ENCODE assay signal across 1 cellular context in the genomic region with DNA sequence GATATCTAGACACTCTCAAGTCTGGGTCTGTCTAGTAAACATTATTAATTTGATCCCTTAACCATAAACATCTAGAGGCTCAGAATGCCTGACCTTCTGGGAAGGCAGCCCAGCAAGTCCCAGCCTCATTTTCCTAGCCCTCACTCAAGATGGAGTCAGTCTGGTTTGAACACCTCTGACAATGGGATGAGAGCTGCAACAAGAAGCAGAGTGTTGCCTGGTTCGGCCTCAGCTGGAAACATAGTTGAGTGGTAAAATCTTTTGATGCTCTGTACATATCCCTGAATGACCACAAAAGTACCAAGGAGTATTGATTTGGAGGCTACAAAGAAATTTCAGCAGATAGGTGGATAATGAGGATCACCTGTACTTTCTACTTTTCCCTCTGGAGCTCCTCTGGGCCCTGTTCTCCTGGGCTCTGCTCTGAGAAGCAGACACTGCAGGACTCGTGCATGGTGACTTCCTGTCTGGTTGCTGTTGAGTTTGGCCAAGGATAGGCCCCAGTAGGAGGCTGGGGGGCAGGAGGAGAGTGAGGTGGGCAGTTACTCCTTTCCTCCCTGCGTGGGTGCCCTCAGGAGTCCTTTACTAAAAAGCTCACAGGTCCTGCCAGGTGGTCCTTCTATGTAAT.
TF ChIP-seq lines count a peak whose summit lies in the region.

No MANE protein-coding gene starts in this region.

TF ChIP-seq in GM12878, 131 proteins besides CTCF, POLR2A, EP300 and RAD21 (continued from another document):
- TF ChIP-seq, protein P1, sequence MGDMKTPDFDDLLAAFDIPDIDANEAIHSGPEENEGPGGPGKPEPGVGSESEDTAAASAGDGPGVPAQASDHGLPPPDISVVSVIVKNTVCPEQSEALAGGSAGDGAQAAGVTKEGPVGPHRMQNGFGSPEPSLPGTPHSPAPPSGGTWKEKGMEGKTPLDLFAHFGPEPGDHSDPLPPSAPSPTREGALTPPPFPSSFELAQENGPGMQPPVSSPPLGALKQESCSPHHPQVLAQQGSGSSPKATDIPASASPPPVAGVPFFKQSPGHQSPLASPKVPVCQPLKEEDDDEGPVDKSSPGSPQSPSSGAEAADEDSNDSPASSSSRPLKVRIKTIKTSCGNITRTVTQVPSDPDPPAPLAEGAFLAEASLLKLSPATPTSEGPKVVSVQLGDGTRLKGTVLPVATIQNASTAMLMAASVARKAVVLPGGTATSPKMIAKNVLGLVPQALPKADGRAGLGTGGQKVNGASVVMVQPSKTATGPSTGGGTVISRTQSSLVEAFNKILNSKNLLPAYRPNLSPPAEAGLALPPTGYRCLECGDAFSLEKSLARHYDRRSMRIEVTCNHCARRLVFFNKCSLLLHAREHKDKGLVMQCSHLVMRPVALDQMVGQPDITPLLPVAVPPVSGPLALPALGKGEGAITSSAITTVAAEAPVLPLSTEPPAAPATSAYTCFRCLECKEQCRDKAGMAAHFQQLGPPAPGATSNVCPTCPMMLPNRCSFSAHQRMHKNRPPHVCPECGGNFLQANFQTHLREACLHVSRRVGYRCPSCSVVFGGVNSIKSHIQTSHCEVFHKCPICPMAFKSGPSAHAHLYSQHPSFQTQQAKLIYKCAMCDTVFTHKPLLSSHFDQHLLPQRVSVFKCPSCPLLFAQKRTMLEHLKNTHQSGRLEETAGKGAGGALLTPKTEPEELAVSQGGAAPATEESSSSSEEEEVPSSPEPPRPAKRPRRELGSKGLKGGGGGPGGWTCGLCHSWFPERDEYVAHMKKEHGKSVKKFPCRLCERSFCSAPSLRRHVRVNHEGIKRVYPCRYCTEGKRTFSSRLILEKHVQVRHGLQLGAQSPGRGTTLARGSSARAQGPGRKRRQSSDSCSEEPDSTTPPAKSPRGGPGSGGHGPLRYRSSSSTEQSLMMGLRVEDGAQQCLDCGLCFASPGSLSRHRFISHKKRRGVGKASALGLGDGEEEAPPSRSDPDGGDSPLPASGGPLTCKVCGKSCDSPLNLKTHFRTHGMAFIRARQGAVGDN (IDR thresholded peaks at IDR 0.05), result peak; percentile 74
- TF ChIP-seq MXI1 (IDR thresholded peaks at IDR 0.05; ENCODE audit: low read depth, low read length) (no peak), BHLHE40 (IDR thresholded peaks at IDR 0.05; ENCODE audit: borderline replicate concordance in 1 of 2, low read depth in 2 of 2, low read length in 1 of 2) (0 out of 4 replicates have a peak, but pooled peaks of 1 of the 2 experiments have one; percentile 6), IKZF1 (conservative IDR thresholded peaks at IDR 0.05) (no peak), SRF (IDR thresholded peaks at IDR 0.05; ENCODE audit: low read depth in 2 of 2, low read length in 2 of 2) (no peak)
- TF ChIP-seq, protein P2, sequence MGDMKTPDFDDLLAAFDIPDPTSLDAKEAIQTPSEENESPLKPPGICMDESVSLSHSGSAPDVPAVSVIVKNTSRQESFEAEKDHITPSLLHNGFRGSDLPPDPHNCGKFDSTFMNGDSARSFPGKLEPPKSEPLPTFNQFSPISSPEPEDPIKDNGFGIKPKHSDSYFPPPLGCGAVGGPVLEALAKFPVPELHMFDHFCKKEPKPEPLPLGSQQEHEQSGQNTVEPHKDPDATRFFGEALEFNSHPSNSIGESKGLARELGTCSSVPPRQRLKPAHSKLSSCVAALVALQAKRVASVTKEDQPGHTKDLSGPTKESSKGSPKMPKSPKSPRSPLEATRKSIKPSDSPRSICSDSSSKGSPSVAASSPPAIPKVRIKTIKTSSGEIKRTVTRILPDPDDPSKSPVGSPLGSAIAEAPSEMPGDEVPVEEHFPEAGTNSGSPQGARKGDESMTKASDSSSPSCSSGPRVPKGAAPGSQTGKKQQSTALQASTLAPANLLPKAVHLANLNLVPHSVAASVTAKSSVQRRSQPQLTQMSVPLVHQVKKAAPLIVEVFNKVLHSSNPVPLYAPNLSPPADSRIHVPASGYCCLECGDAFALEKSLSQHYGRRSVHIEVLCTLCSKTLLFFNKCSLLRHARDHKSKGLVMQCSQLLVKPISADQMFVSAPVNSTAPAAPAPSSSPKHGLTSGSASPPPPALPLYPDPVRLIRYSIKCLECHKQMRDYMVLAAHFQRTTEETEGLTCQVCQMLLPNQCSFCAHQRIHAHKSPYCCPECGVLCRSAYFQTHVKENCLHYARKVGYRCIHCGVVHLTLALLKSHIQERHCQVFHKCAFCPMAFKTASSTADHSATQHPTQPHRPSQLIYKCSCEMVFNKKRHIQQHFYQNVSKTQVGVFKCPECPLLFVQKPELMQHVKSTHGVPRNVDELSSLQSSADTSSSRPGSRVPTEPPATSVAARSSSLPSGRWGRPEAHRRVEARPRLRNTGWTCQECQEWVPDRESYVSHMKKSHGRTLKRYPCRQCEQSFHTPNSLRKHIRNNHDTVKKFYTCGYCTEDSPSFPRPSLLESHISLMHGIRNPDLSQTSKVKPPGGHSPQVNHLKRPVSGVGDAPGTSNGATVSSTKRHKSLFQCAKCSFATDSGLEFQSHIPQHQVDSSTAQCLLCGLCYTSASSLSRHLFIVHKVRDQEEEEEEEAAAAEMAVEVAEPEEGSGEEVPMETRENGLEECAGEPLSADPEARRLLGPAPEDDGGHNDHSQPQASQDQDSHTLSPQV (IDR thresholded peaks at IDR 0.05), result peak; percentile 81
- TF ChIP-seq, protein P3, sequence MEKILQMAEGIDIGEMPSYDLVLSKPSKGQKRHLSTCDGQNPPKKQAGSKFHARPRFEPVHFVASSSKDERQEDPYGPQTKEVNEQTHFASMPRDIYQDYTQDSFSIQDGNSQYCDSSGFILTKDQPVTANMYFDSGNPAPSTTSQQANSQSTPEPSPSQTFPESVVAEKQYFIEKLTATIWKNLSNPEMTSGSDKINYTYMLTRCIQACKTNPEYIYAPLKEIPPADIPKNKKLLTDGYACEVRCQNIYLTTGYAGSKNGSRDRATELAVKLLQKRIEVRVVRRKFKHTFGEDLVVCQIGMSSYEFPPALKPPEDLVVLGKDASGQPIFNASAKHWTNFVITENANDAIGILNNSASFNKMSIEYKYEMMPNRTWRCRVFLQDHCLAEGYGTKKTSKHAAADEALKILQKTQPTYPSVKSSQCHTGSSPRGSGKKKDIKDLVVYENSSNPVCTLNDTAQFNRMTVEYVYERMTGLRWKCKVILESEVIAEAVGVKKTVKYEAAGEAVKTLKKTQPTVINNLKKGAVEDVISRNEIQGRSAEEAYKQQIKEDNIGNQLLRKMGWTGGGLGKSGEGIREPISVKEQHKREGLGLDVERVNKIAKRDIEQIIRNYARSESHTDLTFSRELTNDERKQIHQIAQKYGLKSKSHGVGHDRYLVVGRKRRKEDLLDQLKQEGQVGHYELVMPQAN (conservative IDR thresholded peaks at IDR 0.05), result no peak
